ENCODE assay signal across 1 cellular context in genomic region chr5:43105369-43106289, GRCh38.
TF ChIP-seq lines count a peak whose summit lies in the region.

No MANE protein-coding gene starts in this region.

TF ChIP-seq in HEK293, 187 proteins besides CTCF, POLR2A, EP300 and RAD21 (continued from another document):
- TF ChIP-seq ZNF10 (tag by site-specific recombination; IDR thresholded peaks at IDR 0.05), result peak; percentile 21; the same call in 1 of the 2 replicates
- TF ChIP-seq ZNF121 (tag by site-specific recombination; IDR thresholded peaks at IDR 0.05), result no peak
- TF ChIP-seq ZNF548 (tag by site-specific recombination; IDR thresholded peaks at IDR 0.05), result no peak
- 0 out of 2 replicates have a peak, but pooled peaks have one; percentile 49 for TF ChIP-seq IKZF3 (tag by site-specific recombination; IDR thresholded peaks at IDR 0.05)
- TF ChIP-seq ZNF335 (tag by site-specific recombination; conservative IDR thresholded peaks at IDR 0.05), result peak; percentile 65
- peak; percentile 96 for TF ChIP-seq ZBTB17 (tag by site-specific recombination; IDR thresholded peaks at IDR 0.05)
- no peak; the same call in 1 of the 2 replicates for TF ChIP-seq YY2 (tag by site-specific recombination; IDR thresholded peaks at IDR 0.05)
- peak; percentile 69 for TF ChIP-seq ZNF394 (tag by site-specific recombination; IDR thresholded peaks at IDR 0.05; ENCODE audit: borderline replicate concordance)
